In the genomic region with DNA sequence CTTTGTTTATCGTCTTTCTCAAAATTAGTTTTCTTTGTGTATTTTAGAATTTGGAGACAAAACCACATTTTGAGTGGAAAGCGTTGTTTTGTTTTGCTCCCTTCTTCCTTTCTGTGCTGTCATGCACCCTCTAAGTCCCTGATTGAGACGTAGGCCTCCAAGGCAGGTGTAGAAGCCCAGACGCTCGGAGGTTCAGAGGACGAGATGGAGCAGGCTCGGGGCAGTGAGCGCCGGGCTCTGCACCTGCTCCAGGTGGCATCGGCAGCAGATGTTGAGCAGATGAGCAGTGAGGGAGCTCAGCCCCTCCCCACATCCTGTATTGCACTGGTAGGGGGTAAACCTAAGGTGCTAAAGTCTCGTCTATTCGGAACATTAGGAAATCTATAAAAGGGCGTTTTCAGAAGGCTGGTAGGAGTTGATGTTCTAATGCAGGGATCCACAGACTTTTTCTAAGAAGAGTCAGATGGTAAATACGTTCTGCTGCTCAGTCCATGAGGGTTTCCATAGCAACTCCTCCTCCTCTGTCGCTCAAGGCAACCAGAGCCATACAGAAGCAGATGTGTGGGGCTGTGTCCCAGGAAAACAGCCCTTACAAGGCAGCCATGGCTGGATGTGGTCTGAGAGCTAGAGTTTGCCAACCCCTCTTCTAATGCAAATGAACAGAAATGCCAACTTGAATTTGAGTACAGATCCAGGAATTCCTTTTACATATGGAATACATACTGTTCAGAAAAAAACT, we compare ENCODE assay signal across 18 cellular contexts.
DNase-seq lines count a peak whose midpoint lies in the region; ATAC-seq and TF ChIP-seq lines count a peak whose summit lies in the region.
"Had no signal": no experiment of that assay in that cellular context is flagged by ENCODE, and none has a peak within 500 bp of the region (broad histone marks: within the 10 kb centered on the region; RNA-seq: fewer than 3 reads in every experiment).

No MANE protein-coding gene starts in this region.

- H3K9me3 ChIP-seq in RWPE2 (ENCODE audit: severe bottlenecking), result no peaks in the 10 kb centered on the region
- H3K9me3 ChIP-seq in neuronal stem cell (replicated peaks in 1 of 2; ENCODE audit: control insufficient read depth in 2 of 2, insufficient read depth in 1 of 2, low read depth in 1 of 2, low read length in 2 of 2), result peaks cover 0 to 3% of the 10 kb centered on the region in 2 donors
- H3K9me3 ChIP-seq: heart left ventricle, thyroid gland had no signal

- no peak overlapping the region for H3K4me2 ChIP-seq in neuronal stem cell (ENCODE audit: insufficient read depth, low read length, poor library complexity, severe bottlenecking)

- no peak overlapping the region for H2BK5ac ChIP-seq in neuronal stem cell (ENCODE audit: low read length)

- H3K79me1 ChIP-seq in neuronal stem cell (ENCODE audit: low read depth, low read length), result peaks cover 2% of the 10 kb centered on the region

- no peak overlapping the region for H2BK120ac ChIP-seq in neuronal stem cell (ENCODE audit: low read depth, low read length)

- H3K4me1 ChIP-seq in RWPE2 (ENCODE audit: insufficient read depth, poor library complexity, severe bottlenecking) (no peaks in the 10 kb centered on the region), neuronal stem cell (ENCODE audit: control insufficient read depth in 2 of 2, insufficient read depth in 1 of 2, low read depth in 1 of 2, low read length in 2 of 2) (peaks cover 3 to 4% of the 10 kb centered on the region in 2 donors)
- H3K4me1 ChIP-seq: heart left ventricle, thyroid gland had no signal

- peak overlapping the region; percentile 23 for H3K18ac ChIP-seq in neuronal stem cell (ENCODE audit: low read length)

- peak; percentile 22 for DNase-seq in DMS 273 (lab: John Stamatoyannopoulos, UW; ENCODE audit: unreplicated experiment)
- no peak for DNase-seq in DMS 273 treated with DMSO at 0.1 percent for 48 hours (lab: John Stamatoyannopoulos, UW)
- DNase-seq in NCI-H2081 treated with DMSO at 0.1 percent for 48 hours (lab: John Stamatoyannopoulos, UW), result peak; percentile 32
- DNase-seq in RWPE2 (ENCODE audit: low spot score), result peak; percentile 15
- no peak for DNase-seq in neuronal stem cell (ENCODE audit: low spot score)
- no peak for DNase-seq in NCI-H526 (lab: John Stamatoyannopoulos, UW)
- no peak for DNase-seq in stimulated activated naive CD4-positive, alpha-beta T cell (lab: John Stamatoyannopoulos, UW)
- DNase-seq: activated gamma-delta T cell treated with Interleukin-2 at 50 U/mL for 16 hours; EL; heart left ventricle; Karpas-422; mesenchymal stem cell; NCI-H82; stimulated activated CD4-positive, alpha-beta T cell treated with anti-CD3 and anti-CD28 coated beads, Interleukin-4, amount 100 ng/mL, for 24 hours; T-helper 2 cell; thyroid gland had no signal

- H3K27me3 ChIP-seq in RWPE2 (ENCODE audit: insufficient read depth, poor library complexity, severe bottlenecking) (no peaks in the 10 kb centered on the region), neuronal stem cell (ENCODE audit: control insufficient read depth in 3 of 3, insufficient read depth in 3 of 3, low read depth in 1 of 3, low read length in 3 of 3) (peaks cover 0 to 6% (median 2%) of the 10 kb centered on the region in 3 experiments)
- H3K27me3 ChIP-seq: thyroid gland had no signal

- no peak overlapping the region for H2AFZ ChIP-seq in neuronal stem cell (ENCODE audit: low read length)

- TF ChIP-seq CTCF in RWPE2 (IDR thresholded peaks at IDR 0.05; ENCODE audit: poor library complexity, severe bottlenecking), result no peak

- no peak overlapping the region for H4K8ac ChIP-seq in neuronal stem cell (ENCODE audit: low read depth, low read length)

- no peak overlapping the region for H3K4me3 ChIP-seq in RWPE2 (ENCODE audit: severe bottlenecking)
- H3K4me3 ChIP-seq in neuronal stem cell (ENCODE audit: low read length in 2 of 2), result no peak overlapping the region
- H3K4me3 ChIP-seq: heart left ventricle, thyroid gland had no signal

- no peak overlapping the region for H3K4ac ChIP-seq in neuronal stem cell (ENCODE audit: low read length)

- no peak overlapping the region for H2BK15ac ChIP-seq in neuronal stem cell (ENCODE audit: low read length)

- no peaks in the 10 kb centered on the region for H3K36me3 ChIP-seq in RWPE2 (ENCODE audit: low read depth)
- H3K36me3 ChIP-seq in neuronal stem cell (replicated peaks in 1 of 2; ENCODE audit: control insufficient read depth in 2 of 2, insufficient read depth in 2 of 2, low read length in 2 of 2), result no peaks in the 10 kb centered on the region
- H3K36me3 ChIP-seq: heart left ventricle, thyroid gland had no signal

- no peak overlapping the region for H2BK12ac ChIP-seq in neuronal stem cell (ENCODE audit: low read length)

- no CpG with 5 or more reads among the region's 15 CpGs for WGBS in neuronal stem cell (ENCODE audit: extremely low coverage in 2 of 2, insufficient read length in 2 of 2, insufficient replicate concordance in 1 of 2), 2 donors

- H3K23ac ChIP-seq in neuronal stem cell (ENCODE audit: low read depth, low read length, poor library complexity), result no peak overlapping the region

- ATAC-seq in RWPE2 (ENCODE audit: low read depth) (no peak), GM18907 (IDR thresholded peaks at IDR 0.05; ENCODE audit: unreplicated experiment) (no peak)
- ATAC-seq: heart left ventricle had no signal

- H2AK5ac ChIP-seq in neuronal stem cell (ENCODE audit: low read depth, low read length), result no peak overlapping the region

- H3K27ac ChIP-seq in RWPE2 (ENCODE audit: poor library complexity, severe bottlenecking) (no peak overlapping the region), neuronal stem cell (replicated peaks; ENCODE audit: low read length) (no peak overlapping the region)
- H3K27ac ChIP-seq: 22Rv1, heart left ventricle, thyroid gland had no signal

- no peak overlapping the region for H3K14ac ChIP-seq in neuronal stem cell (ENCODE audit: low read length)

- H4K91ac ChIP-seq in neuronal stem cell (ENCODE audit: low read depth, low read length, poor library complexity), result no peak overlapping the region

- peak overlapping the region; percentile 6 for H3K9ac ChIP-seq in neuronal stem cell (ENCODE audit: low read depth, low read length, poor library complexity)

Comparison
In these comparisons a context has a peak if more than half of its experiments do, and no peak if none do; other contexts are left out.
1. DNase-seq: peak in DMS 273 (single experiment), NCI-H2081 treated with DMSO at 0.1 percent for 48 hours (single experiment) and RWPE2 (single experiment); none in DMS 273 treated with DMSO at 0.1 percent for 48 hours (single experiment), neuronal stem cell (single experiment), NCI-H526 (0 of 2) and stimulated activated naive CD4-positive, alpha-beta T cell (0 of 6).